ENCODE assay signal across 8 cellular contexts in the genomic region with DNA sequence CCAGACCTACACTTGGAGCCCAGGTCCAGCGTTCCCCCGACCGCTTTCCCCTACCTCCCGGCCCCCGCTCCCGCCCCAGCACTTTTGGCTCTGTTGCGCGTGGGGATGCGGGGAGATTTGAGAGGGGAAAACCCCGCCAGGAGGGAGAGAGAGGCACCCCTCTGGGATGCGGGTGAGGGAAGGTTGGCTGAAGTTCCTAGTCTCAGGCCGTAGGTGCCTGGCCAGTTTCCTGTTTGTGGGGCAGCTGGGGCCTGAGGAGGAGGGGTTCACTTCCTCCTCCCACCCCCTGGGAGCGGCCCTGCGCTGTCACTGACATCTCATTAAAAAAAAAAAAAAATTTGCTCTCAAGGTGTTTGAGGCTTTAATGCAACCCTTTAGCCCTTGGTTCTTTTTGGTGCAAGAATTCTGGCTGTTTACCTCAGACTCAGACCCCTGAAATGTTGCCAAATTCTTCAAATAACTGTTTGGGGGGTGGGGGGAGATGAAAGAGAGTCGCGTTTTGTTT. TPM values are rescaled to one million over a fixed set of nuclear protein-coding genes. Genes with fewer than 3 reads are reported as not detected.
A peak's percentile ranks its signal among the peaks of the same experiment; 100 is the strongest.
DNase-seq lines count a peak whose midpoint lies in the region; ATAC-seq and TF ChIP-seq lines count a peak whose summit lies in the region.

No MANE protein-coding gene starts in this region.

- TF ChIP-seq CTCF in RWPE1 (conservative IDR thresholded peaks at IDR 0.05; ENCODE audit: low read depth) (no peak), neural cell (IDR thresholded peaks at IDR 0.05; ENCODE audit: poor library complexity, severe bottlenecking) (no peak)

- no peak overlapping the region for H2AFZ ChIP-seq in neural cell (ENCODE audit: low read depth, low read length)

- POLR2A ChIA-PET in RWPE1 (lab: Yijun Ruan, JAX; ENCODE audit: low non-redundant PET), result no interaction called here

- ATAC-seq in GM21825 (IDR thresholded peaks at IDR 0.05; ENCODE audit: unreplicated experiment), result peak; percentile 22
- ATAC-seq in esophagus mucosa, result peak; percentile 12

- H3F3A ChIP-seq in neural cell (ENCODE audit: insufficient read depth, low read length, poor library complexity, severe bottlenecking), result no peaks in the 10 kb centered on the region

- DNase-seq in Daoy (ENCODE audit: low read depth) (peak; percentile 56), RWPE1 (ENCODE audit: low spot score) (no peak), amygdala (lab: John Stamatoyannopoulos, UW) (no peak), NCI-H2029 (lab: John Stamatoyannopoulos, UW) (no peak)
- no peak for DNase-seq in activated CD8-positive, alpha-beta memory T cell treated with anti-CD3 and anti-CD28 coated beads, Interleukin-2, amount 50 U/mL, for 4 hours

- peak overlapping the region; percentile 74 for H3K4me3 ChIP-seq in neural cell (ENCODE audit: low read length)

- H3K36me3 ChIP-seq in neural cell (ENCODE audit: insufficient read depth, low read length), result no peaks in the 10 kb centered on the region

- peaks cover 55% of the 10 kb centered on the region for H3K27me3 ChIP-seq in neural cell (ENCODE audit: insufficient read depth, low read depth, low read length)

- H3K9me3 ChIP-seq in neural cell (ENCODE audit: low read length), result no peaks in the 10 kb centered on the region

- H3K27ac ChIP-seq in RWPE1 (peak overlapping the region; percentile 52), neural cell (ENCODE audit: low read length) (no peak overlapping the region)

- H4K20me1 ChIP-seq in neural cell (ENCODE audit: insufficient read depth), result no peaks in the 10 kb centered on the region

- H3K4me2 ChIP-seq in neural cell (ENCODE audit: low read length), result no peak overlapping the region

- no peak for TF ChIP-seq RAD21 in neural cell (conservative IDR thresholded peaks at IDR 0.05)

- H3K9ac ChIP-seq in neural cell (ENCODE audit: low read length), result no peak overlapping the region

- CTCF ChIA-PET in RWPE1 (lab: Yijun Ruan, JAX), result interaction anchor here (0.6 to 1.4 kb wide), 5 partner anchors 31 to 578 kb away, joined by 3 to 7 read pairs (median 3); no protein-coding TSS in a partner anchor

- TF ChIP-seq EP300 in neural cell (conservative IDR thresholded peaks at IDR 0.05; ENCODE audit: poor library complexity, severe bottlenecking), result no peak

- H3K79me2 ChIP-seq in neural cell (replicated peaks; ENCODE audit: insufficient read depth, low read length), result no peaks in the 10 kb centered on the region

- H3K9me2 ChIP-seq in neural cell (ENCODE audit: insufficient read depth, low read length), result no peaks in the 10 kb centered on the region

TF ChIP-seq in neural cell, 6 proteins besides CTCF, POLR2A, EP300 and RAD21:
- TF ChIP-seq MXI1 (conservative IDR thresholded peaks at IDR 0.05; ENCODE audit: poor library complexity, severe bottlenecking), result no peak
- TF ChIP-seq EZH2 (IDR thresholded peaks at IDR 0.05; ENCODE audit: borderline replicate concordance, insufficient read depth, low read length, poor library complexity, severe bottlenecking), result no peak
- TF ChIP-seq TAF1 (IDR thresholded peaks at IDR 0.05; ENCODE audit: low read depth), result no peak
- no peak for TF ChIP-seq REST (IDR thresholded peaks at IDR 0.05; ENCODE audit: borderline replicate concordance)
- no peak for TF ChIP-seq SMC3 (conservative IDR thresholded peaks at IDR 0.05; ENCODE audit: poor library complexity)
- no peak for TF ChIP-seq POLR2AphosphoS5 (IDR thresholded peaks at IDR 0.05)

RNA-seq across cellular contexts. Expression of gene FAM43A, which starts 2.6 kb away (rescaled TPM):
- total RNA-seq in Daoy (2014; rRNA removed; shearing (Covaris generic)), result 69.2 and 82.0 TPM in 2 replicates
- total RNA-seq in esophagus mucosa, result 23.4 TPM
- polyA plus RNA-seq in neural cell, result 0.59 and 0.82 TPM in 2 replicates
- polyA minus RNA-seq in neural cell, result 1.2 TPM in 2 replicates

RNA-seq across cellular contexts. Expression of gene LSG1, which starts 16.3 kb away (rescaled TPM):
- total RNA-seq in Daoy (2014; rRNA removed; shearing (Covaris generic)), result 78.6 and 99.5 TPM in 2 replicates
- total RNA-seq in esophagus mucosa, result 21.6 TPM
- polyA plus RNA-seq in neural cell, result 25.6 and 35.5 TPM in 2 replicates
- 35.8 and 37.6 TPM in 2 replicates for polyA minus RNA-seq in neural cell

RNA-seq across cellular contexts. Expression of gene TMEM44, which starts 55.0 kb away (rescaled TPM):
- 8.8 and 12.9 TPM in 2 replicates for total RNA-seq in Daoy (2014; rRNA removed; shearing (Covaris generic))
- total RNA-seq in esophagus mucosa, result 7.9 TPM
- polyA plus RNA-seq in neural cell, result 40.6 and 59.3 TPM in 2 replicates
- 34.3 and 38.0 TPM in 2 replicates for polyA minus RNA-seq in neural cell
